Comparison of ENCODE assay signal across 2 cellular contexts in genomic region chr19:3722443-3723109, GRCh38.
TF ChIP-seq lines count a peak whose summit lies in the region.

No MANE protein-coding gene starts in this region.

TF ChIP-seq in H1, 55 proteins besides CTCF, POLR2A, EP300 and RAD21:
- TF ChIP-seq CBX8 (IDR thresholded peaks at IDR 0.05; ENCODE audit: borderline replicate concordance, low read depth, low read length) (no peak), JUN (IDR thresholded peaks at IDR 0.05; ENCODE audit: low read depth, low read length) (no peak), SIRT6 (IDR thresholded peaks at IDR 0.05; ENCODE audit: low read length) (no peak), ATF3 (IDR thresholded peaks at IDR 0.05; ENCODE audit: insufficient read depth, low read depth, low read length) (no peak), TCF12 (IDR thresholded peaks at IDR 0.05; ENCODE audit: low read depth, low read length) (0 out of 2 replicates have a peak, but pooled peaks have one; percentile 53), TAF1 (IDR thresholded peaks at IDR 0.05; ENCODE audit: low read depth, low read length) (0 out of 2 replicates have a peak, but pooled peaks have one; percentile 32), TEAD4 (IDR thresholded peaks at IDR 0.05; ENCODE audit: low read depth, low read length) (peak; percentile 15; the same call in 1 of the 2 replicates), BRCA1 (IDR thresholded peaks at IDR 0.05; ENCODE audit: low read depth, low read length) (no peak), ASH2L (IDR thresholded peaks at IDR 0.05; ENCODE audit: low read length) (no peak), SIN3A (conservative IDR thresholded peaks at IDR 0.05 in 1 of 2, IDR thresholded peaks at IDR 0.05 in 1 of 2; ENCODE audit: low read depth in 1 of 2, low read length in 2 of 2) (no peak), CEBPB (IDR thresholded peaks at IDR 0.05; ENCODE audit: low read depth, low read length) (no peak), SP1 (IDR thresholded peaks at IDR 0.05; ENCODE audit: low read depth, low read length) (peak; percentile 93), POU5F1 (IDR thresholded peaks at IDR 0.05; ENCODE audit: low read depth, low read length) (no peak), BACH1 (IDR thresholded peaks at IDR 0.05; ENCODE audit: low read length) (no peak), FOSL1 (IDR thresholded peaks at IDR 0.05; ENCODE audit: insufficient read depth, low read depth, low read length) (no peak), CHD2 (IDR thresholded peaks at IDR 0.05; ENCODE audit: low read length) (no peak), EGR1 (IDR thresholded peaks at IDR 0.05; ENCODE audit: borderline replicate concordance, low read depth, low read length) (peak; percentile 31; the same call in 1 of the 2 replicates), RBBP5 (IDR thresholded peaks at IDR 0.05; ENCODE audit: borderline replicate concordance, low read depth, low read length) (no peak), JUND (IDR thresholded peaks at IDR 0.05; ENCODE audit: low read length) (no peak)
TF ChIP-seq in H1: peak in this region for 5.

TF ChIP-seq in HEK293T, 16 proteins besides CTCF, POLR2A, EP300 and RAD21:
- no peak for TF ChIP-seq FOXM1 (IDR thresholded peaks at IDR 0.05; ENCODE audit: borderline replicate concordance)
- TF ChIP-seq TARDBP (IDR thresholded peaks at IDR 0.05) = no peak
- TF ChIP-seq FOXK2 (IDR thresholded peaks at IDR 0.05) = no peak
- TF ChIP-seq CTBP1 (IDR thresholded peaks at IDR 0.05; ENCODE audit: borderline replicate concordance) = no peak
- no peak for TF ChIP-seq L3MBTL2 (conservative IDR thresholded peaks at IDR 0.05)
- no peak for TF ChIP-seq SP1 (IDR thresholded peaks at IDR 0.05)
- TF ChIP-seq ZNF384 (IDR thresholded peaks at IDR 0.05) = no peak
- TF ChIP-seq HDGF (IDR thresholded peaks at IDR 0.05; ENCODE audit: borderline replicate concordance) = no peak
- TF ChIP-seq BHLHE40 (IDR thresholded peaks at IDR 0.05; ENCODE audit: borderline replicate concordance) = no peak
- TF ChIP-seq ELF4 (IDR thresholded peaks at IDR 0.05) = no peak
- no peak for TF ChIP-seq NFRKB (IDR thresholded peaks at IDR 0.05)
